20 cellular contexts compared by ENCODE assay signal in the genomic region with DNA sequence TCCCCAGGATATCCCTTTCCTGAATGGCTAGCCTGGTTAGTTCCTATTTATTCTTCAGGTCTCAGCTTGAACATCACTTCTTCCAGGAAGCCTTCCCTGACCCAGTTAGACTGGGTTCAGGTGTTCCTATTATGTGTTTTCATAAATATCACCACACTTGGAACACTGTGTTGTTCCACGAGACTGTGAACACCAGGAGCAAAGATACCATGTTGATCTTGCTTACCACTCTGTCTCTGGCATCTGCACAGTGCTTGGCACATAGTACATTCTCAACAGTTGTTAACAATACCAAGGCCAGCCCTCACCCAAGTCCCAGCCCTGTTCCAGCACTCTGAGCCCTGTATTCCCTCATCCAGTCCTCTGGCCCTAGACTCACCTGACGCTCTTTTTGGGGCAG. TPM values are rescaled to one million over a fixed set of nuclear protein-coding genes. Genes with fewer than 3 reads are reported as not detected.
"Had no signal": no experiment of that assay in that cellular context is flagged by ENCODE, and none has a peak within 500 bp of the region (broad histone marks: within the 10 kb centered on the region; RNA-seq: fewer than 3 reads in every experiment).

No MANE protein-coding gene starts in this region.

- H3K4me3 ChIP-seq: MG63 had no signal

- H3K9me3 ChIP-seq: MG63 had no signal

- DNase-seq: Karpas-422, KG1, MG63, NCI-H1092, NCI-H1105 treated with DMSO at 0.1 percent for 48 hours, NCI-H1436, NCI-H187, NCI-H2029, NCI-H2081 treated with DMSO at 0.1 percent for 48 hours, NCI-H2171, NCI-H226, NCI-H446, NCI-H510A, NCI-H524 treated with DMSO at 0.1 percent for 48 hours, NCI-H69, NCI-H774, SHP77 had no signal

- H3K27me3 ChIP-seq: MG63 had no signal

- ATAC-seq: SK-N-SH treated with all-trans-retinoic acid at 6 μM for 48 hours had no signal

RNA-seq across cellular contexts. Expression of a gene that starts 20.8 kb away (rescaled TPM):
- total RNA-seq: HT-29 had no signal

RNA-seq across cellular contexts. Expression of a gene that starts 33.9 kb away (rescaled TPM):
- total RNA-seq: HT-29, SK-MEL-5 had no signal
